ENCODE assay signal across 9 cellular contexts in the genomic region with DNA sequence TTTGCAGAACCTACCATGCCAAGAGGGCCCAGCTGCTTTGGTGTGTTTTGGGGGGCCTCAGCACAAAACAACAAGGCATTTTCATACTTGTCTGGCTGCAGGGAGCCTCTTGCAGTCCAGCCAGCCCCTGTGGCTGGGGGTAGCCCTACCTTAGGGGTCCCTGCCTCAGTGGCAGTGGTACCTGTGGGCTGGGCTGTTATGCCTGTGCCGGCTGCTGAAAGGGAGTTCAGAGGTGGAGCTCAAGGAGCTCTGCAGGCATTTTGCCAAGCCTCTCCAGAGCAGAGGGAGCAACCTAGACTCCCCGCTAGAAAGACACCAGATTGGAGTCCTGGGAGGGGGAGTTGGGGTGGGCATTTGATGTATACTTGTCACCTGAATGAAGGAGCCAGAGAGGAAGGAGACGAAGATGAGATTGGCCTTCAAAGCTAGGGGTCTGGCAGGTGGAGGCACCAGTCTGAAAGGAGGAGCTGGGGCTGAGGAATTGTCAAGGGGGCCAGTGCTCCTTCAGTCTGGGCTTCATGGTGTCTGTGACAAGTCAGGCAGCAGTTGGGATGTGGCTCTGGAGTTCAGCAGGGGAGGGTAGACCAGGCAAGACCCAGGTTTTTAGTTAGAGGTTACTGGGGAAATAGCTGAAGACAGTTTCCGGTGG. TPM values are rescaled to one million over a fixed set of nuclear protein-coding genes. Genes with fewer than 3 reads are reported as not detected.
DNase-seq lines count a peak whose midpoint lies in the region; ATAC-seq, FAIRE-seq and TF ChIP-seq lines count a peak whose summit lies in the region.
"Had no signal": no experiment of that assay in that cellular context is flagged by ENCODE, and none has a peak within 500 bp of the region (broad histone marks: within the 10 kb centered on the region; RNA-seq: fewer than 3 reads in every experiment).

No MANE protein-coding gene starts in this region.

- no peaks in the 10 kb centered on the region for H3K36me3 Mint-ChIP-seq in activated T-cell treated with anti-CD3 and anti-CD28 coated beads, Interleukin-2, amount 50 U/mL, for 24 hours (ENCODE audit: low read depth)
- H3K36me3 Mint-ChIP-seq in activated naive CD8-positive, alpha-beta T cell treated with anti-CD3 and anti-CD28 coated beads, Interleukin-2, amount 10 ng/mL, durations not matched to agents 7 days and 5 days, result peaks cover 2% of the 10 kb centered on the region

- H3K9me3 ChIP-seq in kidney (ENCODE audit: control insufficient read depth in 1 of 2, low read length in 2 of 2), result no peaks in the 10 kb centered on the region

- FAIRE-seq in kidney (lab: Jason Lieb, UNC), result no peak

- POLR2A ChIA-PET in activated naive CD8-positive, alpha-beta T cell treated with anti-CD3 and anti-CD28 coated beads, Interleukin-2, amount 10 ng/mL, durations not matched to agents 7 days and 5 days (lab: Charles Lee), result interaction anchor here (0.5 to 1.7 kb wide), 3 partner anchors 15 to 222 kb away, joined by 3 to 5 read pairs (median 3); partner anchors contain the start of genes HSPA4 and SOWAHA

- no peak overlapping the region for H3K27ac Mint-ChIP-seq in activated T-cell treated with anti-CD3 and anti-CD28 coated beads, Interleukin-2, amount 50 U/mL, for 24 hours
- peak overlapping the region; percentile 16 for H3K27ac Mint-ChIP-seq in activated naive CD8-positive, alpha-beta T cell treated with anti-CD3 and anti-CD28 coated beads, Interleukin-2, amount 10 ng/mL, durations not matched to agents 7 days and 5 days

- H3K4me3 ChIP-seq in kidney (ENCODE audit: low read length in 2 of 2), result peak overlapping the region; percentile 49 to 77

- H3K27me3 Mint-ChIP-seq in activated T-cell treated with anti-CD3 and anti-CD28 coated beads, Interleukin-2, amount 50 U/mL, for 24 hours, result peaks cover 70% of the 10 kb centered on the region
- peaks cover 40% of the 10 kb centered on the region for H3K27me3 Mint-ChIP-seq in activated naive CD8-positive, alpha-beta T cell treated with anti-CD3 and anti-CD28 coated beads, Interleukin-2, amount 10 ng/mL, durations not matched to agents 7 days and 5 days

- H3K4me3 Mint-ChIP-seq in activated T-cell treated with anti-CD3 and anti-CD28 coated beads, Interleukin-2, amount 50 U/mL, for 24 hours, result peak overlapping the region; percentile 81
- peak overlapping the region; percentile 91 for H3K4me3 Mint-ChIP-seq in activated naive CD8-positive, alpha-beta T cell treated with anti-CD3 and anti-CD28 coated beads, Interleukin-2, amount 10 ng/mL, durations not matched to agents 7 days and 5 days

- H3K9ac ChIP-seq in kidney (ENCODE audit: low read length in 2 of 2), result peak overlapping the region in 1 of 2 donors; percentile 55

- peaks cover 5 to 12% of the 10 kb centered on the region in 2 donors for H3K4me1 ChIP-seq in kidney (ENCODE audit: control insufficient read depth in 1 of 2, insufficient read depth in 1 of 2, low read depth in 1 of 2, low read length in 2 of 2)

- H3K4me1 Mint-ChIP-seq in activated T-cell treated with anti-CD3 and anti-CD28 coated beads, Interleukin-2, amount 50 U/mL, for 24 hours (ENCODE audit: low read depth), result peaks cover 18% of the 10 kb centered on the region
- peaks cover 14% of the 10 kb centered on the region for H3K4me1 Mint-ChIP-seq in activated naive CD8-positive, alpha-beta T cell treated with anti-CD3 and anti-CD28 coated beads, Interleukin-2, amount 10 ng/mL, durations not matched to agents 7 days and 5 days

- TF ChIP-seq CTCF in kidney (IDR thresholded peaks at IDR 0.05; ENCODE audit: borderline replicate concordance, extremely low read depth, insufficient read depth), result no peak

- no peak for DNase-seq in activated T-cell treated with anti-CD3 and anti-CD28 coated beads, Interleukin-2, amount 50 U/mL, for 24 hours
- DNase-seq in activated T-cell treated with anti-CD3 and anti-CD28 coated beads for 4 hours (no peak), kidney (no peak), SKM-1 treated with dmso at 0.1 percent for 144 hours (lab: John Stamatoyannopoulos, UW; ENCODE audit: unreplicated experiment) (no peak), mesenteric fat pad (ENCODE audit: low spot score) (no peak)
- no peak for DNase-seq in activated naive CD8-positive, alpha-beta T cell treated with anti-CD3 and anti-CD28 coated beads, Interleukin-2, amount 10 ng/mL, durations not matched to agents 7 days and 5 days
- DNase-seq in stimulated activated CD4-positive, alpha-beta T cell treated with anti-CD3 and anti-CD28 coated beads, Interleukin-4, amount 100 ng/mL, for 1 hour, result no peak
- DNase-seq: stimulated activated CD4-positive, alpha-beta T cell treated with anti-CD3 and anti-CD28 coated beads, Interleukin-1b, Interleukin-23, amount 100 ng/mL, for 48 hours had no signal

- ATAC-seq in activated naive CD8-positive, alpha-beta T cell treated with anti-CD3 and anti-CD28 coated beads, Interleukin-2, amount 10 ng/mL, durations not matched to agents 7 days and 5 days (ENCODE audit: low read depth), result no peak

- H3K27ac ChIP-seq in kidney (ENCODE audit: low read depth in 2 of 2, low read length in 2 of 2) (no peak overlapping the region), temporal lobe (ENCODE audit: low read depth, low read length) (peak overlapping the region; percentile 84)

- H3K36me3 ChIP-seq in kidney (ENCODE audit: control insufficient read depth in 1 of 2, insufficient read depth in 2 of 2, low read length in 2 of 2), result no peaks in the 10 kb centered on the region

- intact Hi-C loops in kidney (cut with DNase I), result no loop called here

- H3K9me3 Mint-ChIP-seq in activated T-cell treated with anti-CD3 and anti-CD28 coated beads, Interleukin-2, amount 50 U/mL, for 24 hours, result no peaks in the 10 kb centered on the region
- no peaks in the 10 kb centered on the region for H3K9me3 Mint-ChIP-seq in activated naive CD8-positive, alpha-beta T cell treated with anti-CD3 and anti-CD28 coated beads, Interleukin-2, amount 10 ng/mL, durations not matched to agents 7 days and 5 days

RNA-seq across cellular contexts. Expression of gene SHROOM1, which starts 1.5 kb away (rescaled TPM):
- total RNA-seq in activated naive CD8-positive, alpha-beta T cell treated with anti-CD3 and anti-CD28 coated beads, Interleukin-2, amount 10 ng/mL, durations not matched to agents 7 days and 5 days, result 1 to 10 TPM; 4.0 to 6.3 TPM
- total RNA-seq in kidney, result 13.4 TPM
- polyA plus RNA-seq in kidney (ENCODE audit: insufficient read depth, low read depth, low replicate concordance), result 7.8 TPM
- 2.2 TPM for total RNA-seq in temporal lobe
- total RNA-seq in mesenteric fat pad, result 10.6 TPM

RNA-seq across cellular contexts. Expression of gene SOWAHA, which starts 15.9 kb away (rescaled TPM):
- total RNA-seq in activated naive CD8-positive, alpha-beta T cell treated with anti-CD3 and anti-CD28 coated beads, Interleukin-2, amount 10 ng/mL, durations not matched to agents 7 days and 5 days, result not detected
- total RNA-seq in kidney (4.1 TPM), temporal lobe (4.7 TPM), mesenteric fat pad (not detected)
- polyA plus RNA-seq in kidney (ENCODE audit: insufficient read depth, low read depth, low replicate concordance), result 7.1 TPM

RNA-seq across cellular contexts. Expression of gene GDF9, which starts 37.3 kb away (rescaled TPM):
- total RNA-seq in activated naive CD8-positive, alpha-beta T cell treated with anti-CD3 and anti-CD28 coated beads, Interleukin-2, amount 10 ng/mL, durations not matched to agents 7 days and 5 days, result under 1 TPM; 0.77 to 0.80 TPM
- 0.88 TPM for total RNA-seq in kidney
- 0.88 TPM for polyA plus RNA-seq in kidney (ENCODE audit: insufficient read depth, low read depth, low replicate concordance)
- 0.98 TPM for total RNA-seq in temporal lobe
- not detected for total RNA-seq in mesenteric fat pad

RNA-seq across cellular contexts. Expression of gene UQCRQ, which starts 37.5 kb away (rescaled TPM):
- 100 to 1,000 TPM; 278 to 286 TPM for total RNA-seq in activated naive CD8-positive, alpha-beta T cell treated with anti-CD3 and anti-CD28 coated beads, Interleukin-2, amount 10 ng/mL, durations not matched to agents 7 days and 5 days
- 306 TPM for total RNA-seq in kidney
- polyA plus RNA-seq in kidney (ENCODE audit: insufficient read depth, low read depth, low replicate concordance), result 1,158 TPM
- total RNA-seq in temporal lobe, result 76.2 TPM
- total RNA-seq in mesenteric fat pad, result 391 TPM

RNA-seq across cellular contexts. Expression of gene LEAP2, which starts 44.5 kb away (rescaled TPM):
- total RNA-seq in activated naive CD8-positive, alpha-beta T cell treated with anti-CD3 and anti-CD28 coated beads, Interleukin-2, amount 10 ng/mL, durations not matched to agents 7 days and 5 days, result 1 to 10 TPM; 4.4 to 4.5 TPM
- 1.5 TPM for total RNA-seq in kidney
- polyA plus RNA-seq in kidney (ENCODE audit: insufficient read depth, low read depth, low replicate concordance), result 6.9 TPM
- 0.74 TPM for total RNA-seq in temporal lobe
- total RNA-seq in mesenteric fat pad, result 1.2 TPM
